ENCODE assay signal across 9 cellular contexts in genomic region chr10:51860257-51860656, GRCh38.
DNase-seq lines count a peak whose midpoint lies in the region; ATAC-seq lines count a peak whose summit lies in the region.
"Had no signal": no experiment of that assay in that cellular context is flagged by ENCODE, and none has a peak within 500 bp of the region (broad histone marks: within the 10 kb centered on the region; RNA-seq: fewer than 3 reads in every experiment).

No MANE protein-coding gene starts in this region.

- no peak for ATAC-seq in HG03439 (IDR thresholded peaks at IDR 0.05; ENCODE audit: unreplicated experiment)
- ATAC-seq in HG03354 (IDR thresholded peaks at IDR 0.05; ENCODE audit: poor library complexity, severe bottlenecking, unreplicated experiment): no peak

- peak; percentile 15 for DNase-seq in CD1c-positive myeloid dendritic cell (ENCODE audit: extremely low spot score)
- DNase-seq in HCEC 1CT: peak; percentile 13
- DNase-seq in RPMI8226: peak; percentile 74
- DNase-seq in hepatic stellate cell (ENCODE audit: low spot score): peak; percentile 8
- DNase-seq in NAMALWA (ENCODE audit: low spot score): no peak
- DNase-seq in stimulated activated naive CD4-positive, alpha-beta T cell (lab: John Stamatoyannopoulos, UW): no peak
- DNase-seq: DMS 273 treated with DMSO at 0.1 percent for 48 hours had no signal

Comparison
In these comparisons a context has a peak if more than half of its experiments do, and no peak if none do; other contexts are left out.
1. DNase-seq: peak in CD1c-positive myeloid dendritic cell (single experiment), HCEC 1CT (single experiment), RPMI8226 (single experiment) and hepatic stellate cell (single experiment); none in NAMALWA (single experiment) and stimulated activated naive CD4-positive, alpha-beta T cell (0 of 6).